12 cellular contexts compared by ENCODE assay signal in genomic region chr14:37584211-37585100, GRCh38. TPM values are rescaled to one million over a fixed set of nuclear protein-coding genes. Genes with fewer than 3 reads are reported as not detected.
DNase-seq lines count a peak whose midpoint lies in the region; FAIRE-seq and TF ChIP-seq lines count a peak whose summit lies in the region.
"Had no signal": no experiment of that assay in that cellular context is flagged by ENCODE, and none has a peak within 500 bp of the region (broad histone marks: within the 10 kb centered on the region; RNA-seq: fewer than 3 reads in every experiment).

No MANE protein-coding gene starts in this region.

- no peak for FAIRE-seq in GM12892 (lab: Jason Lieb, UNC)

- peak; percentile 29 for DNase-seq in GM20000 (ENCODE audit: low spot score)
- DNase-seq in NCI-H2196 (lab: John Stamatoyannopoulos, UW; ENCODE audit: unreplicated experiment) = peak; percentile 78
- DNase-seq in stimulated activated CD4-positive, alpha-beta T cell treated with anti-CD3 and anti-CD28 coated beads, Interleukin-2, amount 100 ng/mL, for 24 hours = no peak
- no peak for DNase-seq in iPS-NIHi7 (ENCODE audit: extremely low spot score)
- no peak for DNase-seq in GM12892 (ENCODE audit: insufficient read length)
- no peak for DNase-seq in NCI-H526 (lab: John Stamatoyannopoulos, UW)
- DNase-seq: activated CD8-positive, alpha-beta memory T cell treated with anti-CD3 and anti-CD28 coated beads, Interleukin-2, amount 50 U/mL, for 4 hours; amniotic stem cell; spleen had no signal

- no peak for TF ChIP-seq POLR2A in GM12892 (IDR thresholded peaks at IDR 0.05; ENCODE audit: low read depth, low read length)

- H3K4me1 ChIP-seq in iPS-18a (ENCODE audit: control insufficient read depth, low read depth, low read length) (peaks cover 26% of the 10 kb centered on the region), rectal smooth muscle tissue (ENCODE audit: control insufficient read depth, insufficient read depth, low read length) (no peaks in the 10 kb centered on the region)

- H3K9me3 ChIP-seq in iPS-18a (ENCODE audit: control insufficient read depth, low read depth, low read length) = no peaks in the 10 kb centered on the region

- H3K4me3 ChIP-seq in iPS-18a (ENCODE audit: low read length) (peak overlapping the region; percentile 24), rectal smooth muscle tissue (ENCODE audit: low read length) (peak overlapping the region; percentile 20)

- H3K27me3 ChIP-seq in iPS-18a (ENCODE audit: control insufficient read depth, insufficient read depth, low read length) (peaks cover 100% of the 10 kb centered on the region), rectal smooth muscle tissue (ENCODE audit: control insufficient read depth, insufficient read depth, low read length) (peaks cover 16% of the 10 kb centered on the region)

- H3K36me3 ChIP-seq in iPS-18a (ENCODE audit: control insufficient read depth, low read depth, low read length) = no peaks in the 10 kb centered on the region
- H3K36me3 ChIP-seq in rectal smooth muscle tissue (ENCODE audit: control insufficient read depth, insufficient read depth, low read length) = no peaks in the 10 kb centered on the region
- H3K36me3 ChIP-seq: spleen had no signal

- no peak for TF ChIP-seq CTCF in GM20000 (IDR thresholded peaks at IDR 0.05; ENCODE audit: extremely low read depth, missing control alignments)

- H3K9ac ChIP-seq in iPS-18a (ENCODE audit: low read length) = no peak overlapping the region
- H3K9ac ChIP-seq in rectal smooth muscle tissue (ENCODE audit: low read length) = no peak overlapping the region

- H3K27ac ChIP-seq in iPS-18a (ENCODE audit: low read length) (no peak overlapping the region), rectal smooth muscle tissue (ENCODE audit: low read depth, low read length) (no peak overlapping the region)
- H3K27ac ChIP-seq: spleen had no signal

RNA-seq across cellular contexts. Expression of gene FOXA1, which starts 10.6 kb away (rescaled TPM):
- polyA plus RNA-seq in GM12892 (2012; ENCODE audit: missing spikeins) = not detected
- polyA plus RNA-seq: spleen had no signal

RNA-seq across cellular contexts. Expression of gene TTC6, which starts 11.0 kb away (rescaled TPM):
- polyA plus RNA-seq in GM12892 (2012; ENCODE audit: missing spikeins) = not detected
- polyA plus RNA-seq: fibroblast of lung, spleen had no signal

Comparison
In these comparisons a context has a peak if more than half of its experiments do, and no peak if none do; other contexts are left out.
1. DNase-seq: peak in GM20000 (single experiment) and NCI-H2196 (single experiment); none in stimulated activated CD4-positive, alpha-beta T cell treated with anti-CD3 and anti-CD28 coated beads, Interleukin-2, amount 100 ng/mL, for 24 hours (0 of 2), iPS-NIHi7 (single experiment), GM12892 (single experiment) and NCI-H526 (0 of 2).